In the genomic region with DNA sequence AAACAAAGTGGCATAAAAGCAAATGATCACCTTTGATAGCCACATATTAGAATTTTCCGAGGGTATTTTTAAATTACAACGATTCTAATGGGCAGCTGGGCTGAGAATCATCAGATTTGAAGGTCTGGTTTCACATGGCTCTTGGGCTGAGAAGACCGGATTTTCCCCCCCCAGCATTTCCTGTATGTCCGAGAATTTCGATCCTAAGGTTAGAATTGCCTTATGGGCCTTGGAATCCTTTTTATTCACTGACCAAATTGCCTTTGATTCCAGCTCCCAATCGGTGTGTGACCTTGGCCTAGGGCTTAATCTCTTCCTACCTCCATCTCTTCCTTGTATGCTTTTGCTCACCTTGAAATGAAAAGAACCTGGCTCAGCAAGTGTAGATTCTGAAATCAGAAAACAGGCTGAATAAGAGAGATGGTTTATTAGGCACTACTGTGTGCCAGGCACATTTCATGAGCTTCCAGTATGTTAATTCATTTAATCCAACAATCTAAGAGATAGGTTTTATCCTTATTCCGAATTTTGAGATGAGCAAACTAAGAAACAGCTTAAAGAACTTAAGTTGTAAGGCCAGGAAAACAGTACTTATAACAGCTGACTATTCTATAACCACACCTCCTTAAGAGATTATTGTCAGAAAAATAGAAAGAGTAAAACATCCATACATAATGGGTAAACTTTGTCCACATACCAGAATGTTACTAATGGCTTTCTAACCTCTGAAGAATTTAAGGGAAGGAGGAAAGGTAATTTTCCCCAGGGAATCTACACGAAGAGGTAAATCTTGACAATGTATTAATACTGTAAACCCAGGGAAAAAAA, we compare ENCODE assay signal across 8 cellular contexts. TPM values are rescaled to one million over a fixed set of nuclear protein-coding genes. Genes with fewer than 3 reads are reported as not detected.
DNase-seq lines count a peak whose midpoint lies in the region; ATAC-seq and TF ChIP-seq lines count a peak whose summit lies in the region.

No MANE protein-coding gene starts in this region.

- peak overlapping the region; percentile 98 for H3K4me3 ChIP-seq in CD8-positive, alpha-beta T cell (ENCODE audit: low read depth, low read length)
- H3K4me3 ChIP-seq in MM.1S (ENCODE audit: low read length) (peak overlapping the region; percentile 82), colonic mucosa (peak overlapping the region; percentile 73)

- H4K20me1 ChIP-seq in MM.1S (ENCODE audit: insufficient read depth, low read length) = no peaks in the 10 kb centered on the region

- peaks cover 41% of the 10 kb centered on the region for H3K4me1 ChIP-seq in CD8-positive, alpha-beta T cell (ENCODE audit: insufficient read depth, low read length)
- peaks cover 17% of the 10 kb centered on the region for H3K4me1 ChIP-seq in MM.1S (ENCODE audit: low read length)
- peaks cover 8% of the 10 kb centered on the region for H3K4me1 ChIP-seq in colonic mucosa

- intact Hi-C loops in CD8-positive, alpha-beta T cell (cut with DNase I, micrococcal nuclease) = no loop called here
- intact Hi-C loops in colonic mucosa (cut with DNase I) = no loop called here
- intact Hi-C loops in natural killer cell (cut with micrococcal nuclease) = no loop called here

- no peak overlapping the region for H2AFZ ChIP-seq in MM.1S (ENCODE audit: low read length)

- ATAC-seq in CD8-positive, alpha-beta T cell = no peak
- ATAC-seq in natural killer cell (no peak), GM21360 (IDR thresholded peaks at IDR 0.05; ENCODE audit: unreplicated experiment) (no peak), GM21786 (IDR thresholded peaks at IDR 0.05; ENCODE audit: unreplicated experiment) (no peak), HG03457 (IDR thresholded peaks at IDR 0.05; ENCODE audit: unreplicated experiment) (no peak)

- H3K27me3 ChIP-seq in CD8-positive, alpha-beta T cell (ENCODE audit: insufficient read depth, low read length) = no peaks in the 10 kb centered on the region
- H3K27me3 ChIP-seq in MM.1S (replicated peaks; ENCODE audit: insufficient read depth, low read length) = no peaks in the 10 kb centered on the region
- H3K27me3 ChIP-seq in colonic mucosa = no peaks in the 10 kb centered on the region

- no peaks in the 10 kb centered on the region for H3K9me3 Mint-ChIP-seq in CD8-positive, alpha-beta T cell
- H3K9me3 Mint-ChIP-seq in natural killer cell = no peaks in the 10 kb centered on the region

- POLR2A ChIA-PET in CD8-positive, alpha-beta T cell (lab: Charles Lee) = interaction anchor here (1.0 to 9.6 kb wide), 22 partner anchors 10 to 1767 kb away, joined by 3 to 1910 read pairs (median 61); a partner anchor contains a TSS

- H3K9ac ChIP-seq in MM.1S (ENCODE audit: low read length) (peak overlapping the region; percentile 90; the same call in 1 of the 2 replicates), colonic mucosa (ENCODE audit: low read depth in 2 of 2, low read length in 2 of 2) (peak overlapping the region; percentile 48 to 99)

- peak overlapping the region; percentile 99 for H3K27ac Mint-ChIP-seq in CD8-positive, alpha-beta T cell
- H3K27ac Mint-ChIP-seq in natural killer cell = peak overlapping the region; percentile 98 to 100

- DNase-seq in CD8-positive, alpha-beta T cell = no peak
- DNase-seq in MM.1S = peak; percentile 19
- no peak for DNase-seq in colonic mucosa
- DNase-seq in natural killer cell = no peak
- no peak for DNase-seq in DMS153 (lab: John Stamatoyannopoulos, UW)

- no peaks in the 10 kb centered on the region for H3K27me3 Mint-ChIP-seq in CD8-positive, alpha-beta T cell (ENCODE audit: low read depth)
- no peaks in the 10 kb centered on the region for H3K27me3 Mint-ChIP-seq in natural killer cell (ENCODE audit: low read depth in 2 of 2)

- peak overlapping the region; percentile 87 for H3K4me2 ChIP-seq in MM.1S (ENCODE audit: low read depth, low read length)

- H3K27ac ChIP-seq in CD8-positive, alpha-beta T cell (ENCODE audit: low read depth, low read length) = peak overlapping the region; percentile 94
- peak overlapping the region; percentile 96; the same call in 1 of the 2 replicates for H3K27ac ChIP-seq in MM.1S (ENCODE audit: low read length)
- peak overlapping the region; percentile 97 for H3K27ac ChIP-seq in colonic mucosa

- H3K9me3 ChIP-seq in CD8-positive, alpha-beta T cell (ENCODE audit: low read length) = no peaks in the 10 kb centered on the region
- H3K9me3 ChIP-seq in MM.1S (replicated peaks; ENCODE audit: insufficient read depth, low read length) = no peaks in the 10 kb centered on the region
- H3K9me3 ChIP-seq in colonic mucosa = no peaks in the 10 kb centered on the region

- H3K36me3 ChIP-seq in CD8-positive, alpha-beta T cell (ENCODE audit: insufficient read depth, low read length) = no peaks in the 10 kb centered on the region
- H3K36me3 ChIP-seq in MM.1S (replicated peaks; ENCODE audit: insufficient read depth, low read length) = no peaks in the 10 kb centered on the region
- H3K36me3 ChIP-seq in colonic mucosa = no peaks in the 10 kb centered on the region

- no peak for TF ChIP-seq CTCF in CD8-positive, alpha-beta T cell (IDR thresholded peaks at IDR 0.05)
- TF ChIP-seq CTCF in MM.1S (IDR thresholded peaks at IDR 0.05; ENCODE audit: low read length) (no peak), colonic mucosa (IDR thresholded peaks at IDR 0.05) (no peak), natural killer cell (IDR thresholded peaks at IDR 0.05) (no peak)

- H3K79me2 ChIP-seq in MM.1S (ENCODE audit: low read length) = peaks cover 20% of the 10 kb centered on the region

- H3K4me1 Mint-ChIP-seq in CD8-positive, alpha-beta T cell (ENCODE audit: low read depth) = peaks cover 49% of the 10 kb centered on the region
- H3K4me1 Mint-ChIP-seq in natural killer cell = peaks cover 48 to 69% of the 10 kb centered on the region in 2 donors

- peaks cover 40% of the 10 kb centered on the region for H3F3A ChIP-seq in MM.1S (ENCODE audit: insufficient read depth, low read length)

- CTCF ChIA-PET in CD8-positive, alpha-beta T cell (lab: Charles Lee) = interaction anchor here (0.6 to 6.3 kb wide), 3 partner anchors 25 to 90 kb away, joined by 3 to 62 read pairs (median 10); a partner anchor contains a TSS

- H3K9me2 ChIP-seq in MM.1S (replicated peaks; ENCODE audit: insufficient read depth, low read length) = no peaks in the 10 kb centered on the region

- peaks cover 71% of the 10 kb centered on the region for H3K36me3 Mint-ChIP-seq in CD8-positive, alpha-beta T cell
- peaks cover 7% of the 10 kb centered on the region for H3K36me3 Mint-ChIP-seq in natural killer cell

- H3K4me3 Mint-ChIP-seq in CD8-positive, alpha-beta T cell = peak overlapping the region; percentile 94
- peak overlapping the region; percentile 99 for H3K4me3 Mint-ChIP-seq in natural killer cell

RNA-seq across cellular contexts. Expression of gene HFE, which starts 39.4 kb away (rescaled TPM):
- under 1 TPM; 0.30 to 0.44 TPM for total RNA-seq in CD8-positive, alpha-beta T cell
- total RNA-seq in colonic mucosa (10 to 100 TPM; 11.1 to 11.8 TPM), natural killer cell (1 to 10 TPM; 1.5 to 2.3 (median 1.8) TPM)
